18 cellular contexts compared by ENCODE assay signal in the genomic region with DNA sequence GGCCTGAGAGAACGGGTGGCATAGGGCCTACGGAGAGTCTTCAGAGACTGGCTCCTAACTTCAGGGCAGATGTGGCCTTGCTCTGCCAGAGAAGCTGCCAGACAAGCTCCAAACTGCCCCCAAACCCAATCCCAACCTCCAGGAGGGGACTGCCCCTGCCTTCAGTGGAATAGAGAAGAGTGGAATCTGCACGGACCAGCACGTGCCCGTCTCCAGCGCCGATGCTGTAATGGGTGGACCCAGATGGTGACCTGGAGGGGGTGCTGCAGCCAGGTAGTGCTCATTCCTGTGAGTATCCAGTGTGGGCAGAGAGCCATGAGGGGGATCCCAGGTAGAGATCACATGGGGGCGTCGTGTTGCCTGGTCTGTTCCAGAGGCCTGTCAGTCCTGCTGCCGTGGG.
"Had no signal": no experiment of that assay in that cellular context is flagged by ENCODE, and none has a peak within 500 bp of the region (broad histone marks: within the 10 kb centered on the region; RNA-seq: fewer than 3 reads in every experiment).

No MANE protein-coding gene starts in this region.

- H3K4me1 Mint-ChIP-seq: immature natural killer cell; nephron; stimulated activated naive B cell treated with anti-CD40 and anti-IgM and Interleukin-4, amounts not matched to agents 10 μg/mL and 1 μg/mL and 100 μg/mL, for 72 hours had no signal

- H3K4me3 Mint-ChIP-seq: dendritic cell treated with granulocyte-macrophage colony-stimulating factor and Interleukin-4, amounts not matched to agents 40 ng/mL and 50 ng/mL, for 4 days; immature natural killer cell; nephron; stimulated activated naive B cell treated with anti-CD40 and anti-IgM and Interleukin-4, amounts not matched to agents 10 μg/mL and 1 μg/mL and 100 μg/mL, for 72 hours had no signal

- H3K4me3 ChIP-seq: cardiac muscle cell, sigmoid colon, smooth muscle cell, transverse colon, uterus had no signal

- H3K27ac ChIP-seq: cardiac muscle cell, foreskin keratinocyte, sigmoid colon, transverse colon, uterus had no signal

- ATAC-seq: foreskin keratinocyte; stimulated activated naive B cell treated with anti-CD40 and anti-IgM and Interleukin-4, amounts not matched to agents 10 μg/mL and 1 μg/mL and 100 μg/mL, for 72 hours had no signal

- H3K4me1 ChIP-seq: foreskin keratinocyte, sigmoid colon, transverse colon, uterus had no signal

- H3K4me2 ChIP-seq: smooth muscle cell had no signal

- H3K36me3 ChIP-seq: cardiac muscle cell, sigmoid colon, transverse colon, uterus had no signal

- H3K27ac Mint-ChIP-seq: dendritic cell treated with granulocyte-macrophage colony-stimulating factor and Interleukin-4, amounts not matched to agents 40 ng/mL and 50 ng/mL, for 4 days; immature natural killer cell; nephron; stimulated activated naive B cell treated with anti-CD40 and anti-IgM and Interleukin-4, amounts not matched to agents 10 μg/mL and 1 μg/mL and 100 μg/mL, for 72 hours had no signal

- H3K27me3 ChIP-seq: foreskin keratinocyte, sigmoid colon had no signal

- FAIRE-seq: TTC549 had no signal

- DNase-seq: activated naive CD4-positive, alpha-beta T cell; activated T-cell treated with anti-CD3 and anti-CD28 coated beads, Interleukin-2, amount 50 U/mL, for 1 hour; effector CD4-positive, alpha-beta T cell; foreskin keratinocyte; immature natural killer cell; midbrain; sigmoid colon; stimulated activated CD4-positive, alpha-beta T cell treated with anti-CD3 and anti-CD28 coated beads, Interleukin-2, amount 100 ng/mL, for 48 hours; stimulated activated CD8-positive, alpha-beta memory T cell treated with anti-CD3 and anti-CD28 coated beads, Interleukin-4, amount 100 ng/mL, for 48 hours; stimulated activated naive B cell treated with anti-CD40 and anti-IgM and Interleukin-4, amounts not matched to agents 10 μg/mL and 1 μg/mL and 100 μg/mL, for 72 hours; T-helper 1 cell; transverse colon had no signal

- H3K36me3 Mint-ChIP-seq: immature natural killer cell had no signal
